1 cellular context compared by ENCODE assay signal in genomic region chr10:29849434-29849833, GRCh38.
TF ChIP-seq lines count a peak whose summit lies in the region.

No MANE protein-coding gene starts in this region.

TF ChIP-seq in H1, 55 proteins besides CTCF, POLR2A, EP300 and RAD21 (continued from another document):
- TF ChIP-seq ATF2 (IDR thresholded peaks at IDR 0.05; ENCODE audit: low read length) (no peak), CEBPB (IDR thresholded peaks at IDR 0.05; ENCODE audit: low read depth, low read length) (no peak), SAP30 (IDR thresholded peaks at IDR 0.05; ENCODE audit: insufficient read depth, insufficient replicate concordance, low read length) (no peak), SP1 (IDR thresholded peaks at IDR 0.05; ENCODE audit: low read depth, low read length) (no peak)
- TF ChIP-seq, protein P1, sequence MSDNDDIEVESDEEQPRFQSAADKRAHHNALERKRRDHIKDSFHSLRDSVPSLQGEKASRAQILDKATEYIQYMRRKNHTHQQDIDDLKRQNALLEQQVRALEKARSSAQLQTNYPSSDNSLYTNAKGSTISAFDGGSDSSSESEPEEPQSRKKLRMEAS (IDR thresholded peaks at IDR 0.05) = no peak
